In genomic region chr19:40751065-40751923, GRCh38 we compare ENCODE assay signal across 1 cellular context.
TF ChIP-seq lines count a peak whose summit lies in the region.

Gene SNRPA (plus strand): TSS chr19:40751203. CDS start chr19:40751409, 206 bp downstream.

TF ChIP-seq in K562, 482 proteins besides CTCF, POLR2A, EP300 and RAD21 (continued from another document and continues in another):
- TF ChIP-seq, protein P1, sequence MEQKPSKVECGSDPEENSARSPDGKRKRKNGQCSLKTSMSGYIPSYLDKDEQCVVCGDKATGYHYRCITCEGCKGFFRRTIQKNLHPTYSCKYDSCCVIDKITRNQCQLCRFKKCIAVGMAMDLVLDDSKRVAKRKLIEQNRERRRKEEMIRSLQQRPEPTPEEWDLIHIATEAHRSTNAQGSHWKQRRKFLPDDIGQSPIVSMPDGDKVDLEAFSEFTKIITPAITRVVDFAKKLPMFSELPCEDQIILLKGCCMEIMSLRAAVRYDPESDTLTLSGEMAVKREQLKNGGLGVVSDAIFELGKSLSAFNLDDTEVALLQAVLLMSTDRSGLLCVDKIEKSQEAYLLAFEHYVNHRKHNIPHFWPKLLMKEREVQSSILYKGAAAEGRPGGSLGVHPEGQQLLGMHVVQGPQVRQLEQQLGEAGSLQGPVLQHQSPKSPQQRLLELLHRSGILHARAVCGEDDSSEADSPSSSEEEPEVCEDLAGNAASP (IDR thresholded peaks at IDR 0.05): no peak
- TF ChIP-seq NELFE (IDR thresholded peaks at IDR 0.05; ENCODE audit: insufficient read depth, insufficient read length) (no peak), PKNOX1 (IDR thresholded peaks at IDR 0.05) (peak; percentile 36), NCOA2 (IDR thresholded peaks at IDR 0.05; ENCODE audit: partially characterized antibody in 2 of 2) (no peak), HOXB6 (CRISPR knock-in tag; IDR thresholded peaks at IDR 0.05; ENCODE audit: borderline replicate concordance) (no peak; the same call in 1 of the 2 replicates), HDAC2 (IDR thresholded peaks at IDR 0.05) (0 out of 2 replicates have a peak, but pooled peaks have one; percentile 72), SMARCA4 (IDR thresholded peaks at IDR 0.05) (no peak), MIER1 (IDR thresholded peaks at IDR 0.05; ENCODE audit: low read depth) (no peak), ZNF316 (IDR thresholded peaks at IDR 0.05) (no peak), ZNF699 (CRISPR knock-in tag; IDR thresholded peaks at IDR 0.05; ENCODE audit: insufficient replicate concordance) (no peak), STAT6 (CRISPR knock-in tag; IDR thresholded peaks at IDR 0.05) (no peak), ZNF445 (CRISPR knock-in tag; IDR thresholded peaks at IDR 0.05; ENCODE audit: low read depth) (no peak), MYBL2 (IDR thresholded peaks at IDR 0.05; ENCODE audit: low read depth) (no peak), MYBL2 (CRISPR knock-in tag; IDR thresholded peaks at IDR 0.05; ENCODE audit: borderline replicate concordance) (no peak), PCBP2 (IDR thresholded peaks at IDR 0.05; ENCODE audit: low read depth, low read length, poor library complexity, severe bottlenecking) (no peak), POLR3A (IDR thresholded peaks at IDR 0.05; ENCODE audit: borderline replicate concordance, extremely low read depth, insufficient read depth, insufficient read length) (no peak), FOXP4 (CRISPR knock-in tag; IDR thresholded peaks at IDR 0.05; ENCODE audit: borderline replicate concordance) (no peak), ZC3H8 (IDR thresholded peaks at IDR 0.05) (no peak), KLF10 (CRISPR knock-in tag; IDR thresholded peaks at IDR 0.05) (no peak), NFIC (IDR thresholded peaks at IDR 0.05) (peak; percentile 8; the same call in 1 of the 2 replicates), ZFPM2 (CRISPR knock-in tag; IDR thresholded peaks at IDR 0.05) (no peak), CBX2 (IDR thresholded peaks at IDR 0.05; ENCODE audit: insufficient read depth, low read length, poor library complexity, severe bottlenecking) (no peak), GTF2F1 (IDR thresholded peaks at IDR 0.05; ENCODE audit: low read depth, low read length) (no peak), ZNF12 (CRISPR knock-in tag; IDR thresholded peaks at IDR 0.05) (no peak), ZNF253 (CRISPR knock-in tag; conservative IDR thresholded peaks at IDR 0.05) (no peak), SRSF3 (IDR thresholded peaks at IDR 0.05; ENCODE audit: insufficient read depth, low read length) (no peak), ZNF764 (CRISPR knock-in tag; IDR thresholded peaks at IDR 0.05; ENCODE audit: low read depth) (no peak), POLR2H (tag; IDR thresholded peaks at IDR 0.05; ENCODE audit: low read depth) (peak; percentile 50; the same call in 1 of the 2 replicates), ZNF274 (IDR thresholded peaks at IDR 0.05; ENCODE audit: borderline replicate concordance, low read depth, low read length) (no peak)
- TF ChIP-seq, protein P2, sequence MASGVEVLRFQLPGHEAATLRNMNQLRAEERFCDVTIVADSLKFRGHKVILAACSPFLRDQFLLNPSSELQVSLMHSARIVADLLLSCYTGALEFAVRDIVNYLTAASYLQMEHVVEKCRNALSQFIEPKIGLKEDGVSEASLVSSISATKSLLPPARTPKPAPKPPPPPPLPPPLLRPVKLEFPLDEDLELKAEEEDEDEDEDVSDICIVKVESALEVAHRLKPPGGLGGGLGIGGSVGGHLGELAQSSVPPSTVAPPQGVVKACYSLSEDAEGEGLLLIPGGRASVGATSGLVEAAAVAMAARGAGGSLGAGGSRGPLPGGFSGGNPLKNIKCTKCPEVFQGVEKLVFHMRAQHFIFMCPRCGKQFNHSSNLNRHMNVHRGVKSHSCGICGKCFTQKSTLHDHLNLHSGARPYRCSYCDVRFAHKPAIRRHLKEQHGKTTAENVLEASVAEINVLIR (CRISPR knock-in tag; IDR thresholded peaks at IDR 0.05): no peak
- TF ChIP-seq, protein P3, sequence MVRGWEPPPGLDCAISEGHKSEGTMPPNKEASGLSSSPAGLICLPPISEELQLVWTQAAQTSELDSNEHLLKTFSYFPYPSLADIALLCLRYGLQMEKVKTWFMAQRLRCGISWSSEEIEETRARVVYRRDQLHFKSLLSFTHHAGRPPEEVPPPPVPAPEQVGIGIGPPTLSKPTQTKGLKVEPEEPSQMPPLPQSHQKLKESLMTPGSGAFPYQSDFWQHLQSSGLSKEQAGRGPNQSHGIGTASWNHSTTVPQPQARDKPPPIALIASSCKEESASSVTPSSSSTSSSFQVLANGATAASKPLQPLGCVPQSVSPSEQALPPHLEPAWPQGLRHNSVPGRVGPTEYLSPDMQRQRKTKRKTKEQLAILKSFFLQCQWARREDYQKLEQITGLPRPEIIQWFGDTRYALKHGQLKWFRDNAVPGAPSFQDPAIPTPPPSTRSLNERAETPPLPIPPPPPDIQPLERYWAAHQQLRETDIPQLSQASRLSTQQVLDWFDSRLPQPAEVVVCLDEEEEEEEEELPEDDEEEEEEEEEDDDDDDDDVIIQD (CRISPR knock-in tag; IDR thresholded peaks at IDR 0.05): no peak
- TF ChIP-seq, protein P4, sequence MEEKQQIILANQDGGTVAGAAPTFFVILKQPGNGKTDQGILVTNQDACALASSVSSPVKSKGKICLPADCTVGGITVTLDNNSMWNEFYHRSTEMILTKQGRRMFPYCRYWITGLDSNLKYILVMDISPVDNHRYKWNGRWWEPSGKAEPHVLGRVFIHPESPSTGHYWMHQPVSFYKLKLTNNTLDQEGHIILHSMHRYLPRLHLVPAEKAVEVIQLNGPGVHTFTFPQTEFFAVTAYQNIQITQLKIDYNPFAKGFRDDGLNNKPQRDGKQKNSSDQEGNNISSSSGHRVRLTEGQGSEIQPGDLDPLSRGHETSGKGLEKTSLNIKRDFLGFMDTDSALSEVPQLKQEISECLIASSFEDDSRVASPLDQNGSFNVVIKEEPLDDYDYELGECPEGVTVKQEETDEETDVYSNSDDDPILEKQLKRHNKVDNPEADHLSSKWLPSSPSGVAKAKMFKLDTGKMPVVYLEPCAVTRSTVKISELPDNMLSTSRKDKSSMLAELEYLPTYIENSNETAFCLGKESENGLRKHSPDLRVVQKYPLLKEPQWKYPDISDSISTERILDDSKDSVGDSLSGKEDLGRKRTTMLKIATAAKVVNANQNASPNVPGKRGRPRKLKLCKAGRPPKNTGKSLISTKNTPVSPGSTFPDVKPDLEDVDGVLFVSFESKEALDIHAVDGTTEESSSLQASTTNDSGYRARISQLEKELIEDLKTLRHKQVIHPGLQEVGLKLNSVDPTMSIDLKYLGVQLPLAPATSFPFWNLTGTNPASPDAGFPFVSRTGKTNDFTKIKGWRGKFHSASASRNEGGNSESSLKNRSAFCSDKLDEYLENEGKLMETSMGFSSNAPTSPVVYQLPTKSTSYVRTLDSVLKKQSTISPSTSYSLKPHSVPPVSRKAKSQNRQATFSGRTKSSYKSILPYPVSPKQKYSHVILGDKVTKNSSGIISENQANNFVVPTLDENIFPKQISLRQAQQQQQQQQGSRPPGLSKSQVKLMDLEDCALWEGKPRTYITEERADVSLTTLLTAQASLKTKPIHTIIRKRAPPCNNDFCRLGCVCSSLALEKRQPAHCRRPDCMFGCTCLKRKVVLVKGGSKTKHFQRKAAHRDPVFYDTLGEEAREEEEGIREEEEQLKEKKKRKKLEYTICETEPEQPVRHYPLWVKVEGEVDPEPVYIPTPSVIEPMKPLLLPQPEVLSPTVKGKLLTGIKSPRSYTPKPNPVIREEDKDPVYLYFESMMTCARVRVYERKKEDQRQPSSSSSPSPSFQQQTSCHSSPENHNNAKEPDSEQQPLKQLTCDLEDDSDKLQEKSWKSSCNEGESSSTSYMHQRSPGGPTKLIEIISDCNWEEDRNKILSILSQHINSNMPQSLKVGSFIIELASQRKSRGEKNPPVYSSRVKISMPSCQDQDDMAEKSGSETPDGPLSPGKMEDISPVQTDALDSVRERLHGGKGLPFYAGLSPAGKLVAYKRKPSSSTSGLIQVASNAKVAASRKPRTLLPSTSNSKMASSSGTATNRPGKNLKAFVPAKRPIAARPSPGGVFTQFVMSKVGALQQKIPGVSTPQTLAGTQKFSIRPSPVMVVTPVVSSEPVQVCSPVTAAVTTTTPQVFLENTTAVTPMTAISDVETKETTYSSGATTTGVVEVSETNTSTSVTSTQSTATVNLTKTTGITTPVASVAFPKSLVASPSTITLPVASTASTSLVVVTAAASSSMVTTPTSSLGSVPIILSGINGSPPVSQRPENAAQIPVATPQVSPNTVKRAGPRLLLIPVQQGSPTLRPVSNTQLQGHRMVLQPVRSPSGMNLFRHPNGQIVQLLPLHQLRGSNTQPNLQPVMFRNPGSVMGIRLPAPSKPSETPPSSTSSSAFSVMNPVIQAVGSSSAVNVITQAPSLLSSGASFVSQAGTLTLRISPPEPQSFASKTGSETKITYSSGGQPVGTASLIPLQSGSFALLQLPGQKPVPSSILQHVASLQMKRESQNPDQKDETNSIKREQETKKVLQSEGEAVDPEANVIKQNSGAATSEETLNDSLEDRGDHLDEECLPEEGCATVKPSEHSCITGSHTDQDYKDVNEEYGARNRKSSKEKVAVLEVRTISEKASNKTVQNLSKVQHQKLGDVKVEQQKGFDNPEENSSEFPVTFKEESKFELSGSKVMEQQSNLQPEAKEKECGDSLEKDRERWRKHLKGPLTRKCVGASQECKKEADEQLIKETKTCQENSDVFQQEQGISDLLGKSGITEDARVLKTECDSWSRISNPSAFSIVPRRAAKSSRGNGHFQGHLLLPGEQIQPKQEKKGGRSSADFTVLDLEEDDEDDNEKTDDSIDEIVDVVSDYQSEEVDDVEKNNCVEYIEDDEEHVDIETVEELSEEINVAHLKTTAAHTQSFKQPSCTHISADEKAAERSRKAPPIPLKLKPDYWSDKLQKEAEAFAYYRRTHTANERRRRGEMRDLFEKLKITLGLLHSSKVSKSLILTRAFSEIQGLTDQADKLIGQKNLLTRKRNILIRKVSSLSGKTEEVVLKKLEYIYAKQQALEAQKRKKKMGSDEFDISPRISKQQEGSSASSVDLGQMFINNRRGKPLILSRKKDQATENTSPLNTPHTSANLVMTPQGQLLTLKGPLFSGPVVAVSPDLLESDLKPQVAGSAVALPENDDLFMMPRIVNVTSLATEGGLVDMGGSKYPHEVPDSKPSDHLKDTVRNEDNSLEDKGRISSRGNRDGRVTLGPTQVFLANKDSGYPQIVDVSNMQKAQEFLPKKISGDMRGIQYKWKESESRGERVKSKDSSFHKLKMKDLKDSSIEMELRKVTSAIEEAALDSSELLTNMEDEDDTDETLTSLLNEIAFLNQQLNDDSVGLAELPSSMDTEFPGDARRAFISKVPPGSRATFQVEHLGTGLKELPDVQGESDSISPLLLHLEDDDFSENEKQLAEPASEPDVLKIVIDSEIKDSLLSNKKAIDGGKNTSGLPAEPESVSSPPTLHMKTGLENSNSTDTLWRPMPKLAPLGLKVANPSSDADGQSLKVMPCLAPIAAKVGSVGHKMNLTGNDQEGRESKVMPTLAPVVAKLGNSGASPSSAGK (IDR thresholded peaks at IDR 0.05): peak; percentile 88
- TF ChIP-seq, protein P5, sequence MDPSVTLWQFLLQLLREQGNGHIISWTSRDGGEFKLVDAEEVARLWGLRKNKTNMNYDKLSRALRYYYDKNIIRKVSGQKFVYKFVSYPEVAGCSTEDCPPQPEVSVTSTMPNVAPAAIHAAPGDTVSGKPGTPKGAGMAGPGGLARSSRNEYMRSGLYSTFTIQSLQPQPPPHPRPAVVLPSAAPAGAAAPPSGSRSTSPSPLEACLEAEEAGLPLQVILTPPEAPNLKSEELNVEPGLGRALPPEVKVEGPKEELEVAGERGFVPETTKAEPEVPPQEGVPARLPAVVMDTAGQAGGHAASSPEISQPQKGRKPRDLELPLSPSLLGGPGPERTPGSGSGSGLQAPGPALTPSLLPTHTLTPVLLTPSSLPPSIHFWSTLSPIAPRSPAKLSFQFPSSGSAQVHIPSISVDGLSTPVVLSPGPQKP (CRISPR knock-in tag; IDR thresholded peaks at IDR 0.05): no peak
